ENCODE assay signal across 24 cellular contexts in the genomic region with DNA sequence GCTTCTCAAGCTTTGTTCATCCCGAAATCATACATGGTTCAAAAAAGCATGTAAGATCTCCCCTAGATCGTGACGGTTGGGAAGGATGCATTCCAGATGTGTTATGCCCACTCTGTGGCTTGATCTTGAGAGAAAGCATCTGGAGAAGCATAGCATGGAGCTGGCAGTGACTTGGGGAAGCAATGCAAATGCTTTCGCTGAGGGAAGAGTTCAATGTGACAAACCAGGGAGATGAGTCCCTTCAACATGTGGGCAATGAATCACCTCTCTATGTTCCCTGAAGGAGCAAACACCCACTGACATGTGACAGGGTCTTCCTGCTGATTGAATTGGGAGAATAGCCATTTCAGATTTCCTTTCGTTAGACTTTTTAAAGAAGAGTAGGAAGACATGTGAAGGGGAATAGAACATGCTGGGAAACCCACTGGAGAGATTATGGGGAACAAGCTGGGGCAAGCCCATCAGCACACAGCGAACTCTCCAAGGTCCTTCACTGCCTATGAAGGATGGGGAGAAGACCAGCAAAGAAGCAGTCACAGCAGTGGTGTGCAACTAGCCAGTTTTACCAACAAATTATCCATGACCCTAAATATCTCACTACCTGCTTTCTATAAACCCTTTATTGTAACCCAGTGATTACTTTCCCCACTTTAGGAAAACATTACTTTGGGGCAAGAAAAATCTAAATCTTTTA. TPM values are rescaled to one million over a fixed set of nuclear protein-coding genes. Genes with fewer than 3 reads are reported as not detected.
DNase-seq lines count a peak whose midpoint lies in the region; ATAC-seq, FAIRE-seq and TF ChIP-seq lines count a peak whose summit lies in the region.
"Had no signal": no experiment of that assay in that cellular context is flagged by ENCODE, and none has a peak within 500 bp of the region (broad histone marks: within the 10 kb centered on the region; RNA-seq: fewer than 3 reads in every experiment).

No MANE protein-coding gene starts in this region.

- POLR2A ChIA-PET in SK-N-SH (lab: Yijun Ruan, JAX) = no interaction called here

- no peak for DNase-seq in SK-N-SH
- DNase-seq in RPMI7951 (ENCODE audit: low read depth) = peak; percentile 60
- DNase-seq in fibroblast of lung (ENCODE audit: low read depth in 2 of 2) = peak in 1 of 2 donors; percentile 73
- no peak for DNase-seq in NCI-H2171 (lab: John Stamatoyannopoulos, UW)
- no peak for DNase-seq in right cardiac atrium
- no peak for DNase-seq in NCI-H524 (lab: John Stamatoyannopoulos, UW)
- DNase-seq in D721Med (ENCODE audit: insufficient read length, low spot score) = no peak
- DNase-seq: 8988T; activated CD4-positive, alpha-beta T cell treated with anti-CD3 and anti-CD28 coated beads for 48 hours; Calu3; effector memory CD4-positive, alpha-beta T cell; glutamatergic neuron; KBM-7; kidney glomerular epithelial cell; NCI-H1436 treated with DMSO at 0.1 percent for 48 hours; NCI-H774; retina; SHP77; stimulated activated CD8-positive, alpha-beta memory T cell treated with anti-CD3 and anti-CD28 coated beads, Interleukin-4, amount 100 ng/mL, for 48 hours; trophoblast cell had no signal

- peaks cover 10% of the 10 kb centered on the region for H3F3A ChIP-seq in SK-N-SH (replicated peaks; ENCODE audit: insufficient read depth)

- peaks cover 0 to 51% of the 10 kb centered on the region in 2 experiments for H3K36me3 ChIP-seq in SK-N-SH (replicated peaks in 1 of 2; ENCODE audit: control insufficient read depth in 1 of 2, insufficient read depth in 2 of 2, low read length in 1 of 2)
- peaks cover 3% of the 10 kb centered on the region for H3K36me3 ChIP-seq in fibroblast of lung (ENCODE audit: control insufficient read depth, insufficient read depth, low read length)
- H3K36me3 ChIP-seq: BLaER1 had no signal

- H3K4me1 ChIP-seq in SK-N-SH (ENCODE audit: control insufficient read depth in 1 of 2, insufficient read depth in 2 of 2, low read depth in 1 of 2, low read length in 1 of 2) (peaks cover 0 to 11% of the 10 kb centered on the region in 2 experiments; a peak in 1 of 4 replicates), fibroblast of lung (ENCODE audit: control insufficient read depth, extremely low read depth, insufficient read depth, low read length) (peaks cover 16% of the 10 kb centered on the region), right cardiac atrium (ENCODE audit: control insufficient read depth, insufficient read depth, low read length) (peaks cover 5% of the 10 kb centered on the region)
- H3K4me1 ChIP-seq: BLaER1 had no signal

- ATAC-seq in SK-N-SH treated with all-trans-retinoic acid at 6 μM for 48 hours (no peak), right cardiac atrium (no peak)
- ATAC-seq: esophagus mucosa had no signal

- TF ChIP-seq EP300 in SK-N-SH (IDR thresholded peaks at IDR 0.05; ENCODE audit: borderline replicate concordance in 1 of 2, low read depth in 1 of 2, low read length in 1 of 2) = no peak

- H3K9ac ChIP-seq in SK-N-SH (no peak overlapping the region), fibroblast of lung (ENCODE audit: insufficient read depth, low read length) (no peak overlapping the region)
- H3K9ac ChIP-seq: BLaER1 had no signal

- no peak for TF ChIP-seq RAD21 in SK-N-SH (IDR thresholded peaks at IDR 0.05; ENCODE audit: low read length)

- H3K4me2 ChIP-seq in SK-N-SH (no peak overlapping the region), fibroblast of lung (ENCODE audit: extremely low read depth, insufficient read depth, low read length) (no peak overlapping the region)
- H3K4me2 ChIP-seq: BLaER1 had no signal

- H3K9me2 ChIP-seq in SK-N-SH = no peaks in the 10 kb centered on the region

- H4K20me1 ChIP-seq in SK-N-SH (ENCODE audit: insufficient read depth) = peaks cover 33% of the 10 kb centered on the region
- H4K20me1 ChIP-seq in fibroblast of lung (ENCODE audit: control insufficient read depth, extremely low read depth, insufficient read depth, low read length) = no peaks in the 10 kb centered on the region
- H4K20me1 ChIP-seq: BLaER1 had no signal

- no peak for TF ChIP-seq CTCF in SK-N-SH (IDR thresholded peaks at IDR 0.05)
- TF ChIP-seq CTCF in fibroblast of lung (conservative IDR thresholded peaks at IDR 0.05 in 1 of 2, IDR thresholded peaks at IDR 0.05 in 1 of 2; ENCODE audit: low read depth in 1 of 2, low read length in 2 of 2) = no peak
- no peak for TF ChIP-seq CTCF in D721Med (IDR thresholded peaks at IDR 0.05; ENCODE audit: insufficient read depth, missing control alignments)

- H3K4me3 ChIP-seq in SK-N-SH (ENCODE audit: low read depth in 2 of 2, low read length in 1 of 2) (no peak overlapping the region), fibroblast of lung (replicated peaks in 1 of 4; ENCODE audit: control extremely low read depth in 1 of 4, insufficient read depth in 1 of 4, low read depth in 3 of 4, low read length in 4 of 4) (no peak overlapping the region), right cardiac atrium (ENCODE audit: low read length) (no peak overlapping the region)
- H3K4me3 ChIP-seq: BLaER1 had no signal

- no peak overlapping the region; a peak in 1 of 4 replicates for H3K27ac ChIP-seq in SK-N-SH (ENCODE audit: low read depth in 2 of 2, low read length in 1 of 2)
- peak overlapping the region; percentile 56 for H3K27ac ChIP-seq in fibroblast of lung (ENCODE audit: insufficient read depth, low read length)
- no peak overlapping the region for H3K27ac ChIP-seq in right cardiac atrium (ENCODE audit: low read length)
- H3K27ac ChIP-seq: BLaER1 had no signal

- no peak for FAIRE-seq in D721Med (lab: Jason Lieb, UNC)
- FAIRE-seq: GM18507 had no signal

- intact Hi-C loops in right cardiac atrium (cut with DNase I) = no loop called here

- CTCF ChIA-PET in SK-N-SH (lab: Yijun Ruan, JAX) = interaction anchor here (0.8 to 1.3 kb wide), 4 partner anchors 13 to 449 kb away, joined by 3 to 6 read pairs (median 3); no protein-coding TSS in a partner anchor

- H3K79me2 ChIP-seq in SK-N-SH (ENCODE audit: insufficient read depth) (peaks cover 92% of the 10 kb centered on the region), fibroblast of lung (ENCODE audit: control insufficient read depth, insufficient read depth, low read length) (peaks cover 43% of the 10 kb centered on the region)

- 91% methylated on average over 6 of the region's 6 CpGs for WGBS in SK-N-SH (ENCODE audit: low lambda C conversion rate)
- 73% methylated on average over 6 of the region's 6 CpGs for WGBS in right cardiac atrium

- H3K9me3 ChIP-seq in SK-N-SH (no peaks in the 10 kb centered on the region), fibroblast of lung (ENCODE audit: control insufficient read depth, insufficient read depth, low read depth, low read length) (no peaks in the 10 kb centered on the region), right cardiac atrium (ENCODE audit: control insufficient read depth, low read length) (no peaks in the 10 kb centered on the region)
- H3K9me3 ChIP-seq: BLaER1 had no signal

- H2AFZ ChIP-seq in SK-N-SH (ENCODE audit: low read depth) = no peak overlapping the region
- no peak overlapping the region for H2AFZ ChIP-seq in fibroblast of lung (ENCODE audit: low read length)

- H3K27me3 ChIP-seq in SK-N-SH (ENCODE audit: insufficient read depth) (no peaks in the 10 kb centered on the region), fibroblast of lung (ENCODE audit: control insufficient read depth, insufficient read depth, low read length) (no peaks in the 10 kb centered on the region), right cardiac atrium (ENCODE audit: control insufficient read depth, insufficient read depth) (no peaks in the 10 kb centered on the region)
- H3K27me3 ChIP-seq: BLaER1 had no signal

TF ChIP-seq in SK-N-SH, 30 proteins besides CTCF, POLR2A, EP300 and RAD21 (continues in another document):
- TF ChIP-seq NFIC (IDR thresholded peaks at IDR 0.05; ENCODE audit: borderline replicate concordance) (no peak), ZBTB33 (IDR thresholded peaks at IDR 0.05; ENCODE audit: borderline replicate concordance, low read depth) (no peak)

TF ChIP-seq in SK-N-SH treated with all-trans-retinoic acid at 6 μM for 48 hours, 23 proteins besides CTCF, POLR2A, EP300 and RAD21 (continues in another document):
- no peak for TF ChIP-seq TCF4 (CRISPR knock-in tag; IDR thresholded peaks at IDR 0.05; ENCODE audit: borderline replicate concordance)
- no peak for TF ChIP-seq CSDC2 (CRISPR knock-in tag; IDR thresholded peaks at IDR 0.05)
- TF ChIP-seq, protein P1, sequence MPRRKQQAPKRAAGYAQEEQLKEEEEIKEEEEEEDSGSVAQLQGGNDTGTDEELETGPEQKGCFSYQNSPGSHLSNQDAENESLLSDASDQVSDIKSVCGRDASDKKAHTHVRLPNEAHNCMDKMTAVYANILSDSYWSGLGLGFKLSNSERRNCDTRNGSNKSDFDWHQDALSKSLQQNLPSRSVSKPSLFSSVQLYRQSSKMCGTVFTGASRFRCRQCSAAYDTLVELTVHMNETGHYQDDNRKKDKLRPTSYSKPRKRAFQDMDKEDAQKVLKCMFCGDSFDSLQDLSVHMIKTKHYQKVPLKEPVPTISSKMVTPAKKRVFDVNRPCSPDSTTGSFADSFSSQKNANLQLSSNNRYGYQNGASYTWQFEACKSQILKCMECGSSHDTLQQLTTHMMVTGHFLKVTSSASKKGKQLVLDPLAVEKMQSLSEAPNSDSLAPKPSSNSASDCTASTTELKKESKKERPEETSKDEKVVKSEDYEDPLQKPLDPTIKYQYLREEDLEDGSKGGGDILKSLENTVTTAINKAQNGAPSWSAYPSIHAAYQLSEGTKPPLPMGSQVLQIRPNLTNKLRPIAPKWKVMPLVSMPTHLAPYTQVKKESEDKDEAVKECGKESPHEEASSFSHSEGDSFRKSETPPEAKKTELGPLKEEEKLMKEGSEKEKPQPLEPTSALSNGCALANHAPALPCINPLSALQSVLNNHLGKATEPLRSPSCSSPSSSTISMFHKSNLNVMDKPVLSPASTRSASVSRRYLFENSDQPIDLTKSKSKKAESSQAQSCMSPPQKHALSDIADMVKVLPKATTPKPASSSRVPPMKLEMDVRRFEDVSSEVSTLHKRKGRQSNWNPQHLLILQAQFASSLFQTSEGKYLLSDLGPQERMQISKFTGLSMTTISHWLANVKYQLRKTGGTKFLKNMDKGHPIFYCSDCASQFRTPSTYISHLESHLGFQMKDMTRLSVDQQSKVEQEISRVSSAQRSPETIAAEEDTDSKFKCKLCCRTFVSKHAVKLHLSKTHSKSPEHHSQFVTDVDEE (CRISPR knock-in tag; IDR thresholded peaks at IDR 0.05) = no peak
- TF ChIP-seq OSR1 (CRISPR knock-in tag; IDR thresholded peaks at IDR 0.05) = no peak
- no peak for TF ChIP-seq ZFP3 (CRISPR knock-in tag; IDR thresholded peaks at IDR 0.05)

RNA-seq across cellular contexts. Expression of gene KITLG, which starts 35.1 kb away (rescaled TPM):
- polyA plus RNA-seq in SK-N-SH (2012; rRNA removed) (8.9 and 13.3 TPM in 2 replicates), fibroblast of lung (37.7 and 132 TPM in 2 replicates), right cardiac atrium (3.3 TPM)
- polyA plus RNA-seq in SK-N-SH (2012; cell fraction: cytosol; rRNA removed) = 17.4 and 20.7 TPM in 2 replicates
- polyA plus RNA-seq in SK-N-SH (2012; cell fraction: nucleus; rRNA removed) = 5.2 and 11.6 TPM in 2 replicates
- 4.7 and 5.4 TPM in 2 replicates for total RNA-seq in RPMI7951 (2014; rRNA removed; shearing (Covaris generic))
- total RNA-seq in fibroblast of lung (45.7 and 64.6 TPM in 2 replicates), right cardiac atrium (1 to 10 TPM; 5.0 to 8.0 (median 7.5) TPM)
- polyA plus RNA-seq in fibroblast of lung (2012) = 28.6 and 88.5 TPM in 2 replicates
- polyA minus RNA-seq in fibroblast of lung (ENCODE audit: low replicate concordance) = 6.8 and 24.2 TPM in 2 replicates
